Comparison of ENCODE assay signal across 9 cellular contexts in the genomic region with DNA sequence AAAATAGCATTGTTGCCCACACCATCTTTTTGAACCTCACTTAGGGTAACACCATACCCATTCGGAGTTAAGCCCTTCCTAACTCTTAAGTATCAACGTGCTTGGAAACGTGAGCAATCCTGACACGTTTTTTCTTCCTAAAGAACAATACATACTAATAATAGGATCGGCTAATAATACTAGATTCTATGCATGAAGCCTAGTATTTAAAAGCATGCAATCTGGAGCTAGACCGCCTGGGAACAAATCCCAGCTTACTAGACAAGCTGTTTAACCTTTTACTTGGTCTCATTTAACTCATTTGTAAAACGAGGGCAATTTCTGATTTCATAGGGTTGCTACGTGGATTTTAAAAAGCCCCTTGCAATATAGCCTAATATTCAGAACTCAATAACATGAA. TPM values are rescaled to one million over a fixed set of nuclear protein-coding genes. Genes with fewer than 3 reads are reported as not detected.
DNase-seq lines count a peak whose midpoint lies in the region; ATAC-seq, FAIRE-seq and TF ChIP-seq lines count a peak whose summit lies in the region.
"Had no signal": no experiment of that assay in that cellular context is flagged by ENCODE, and none has a peak within 500 bp of the region (broad histone marks: within the 10 kb centered on the region; RNA-seq: fewer than 3 reads in every experiment).

No MANE protein-coding gene starts in this region.

- CTCF ChIA-PET in activated CD8-positive, alpha-beta memory T cell treated with anti-CD3 and anti-CD28 coated beads, Interleukin-2, amount 10 ng/mL, durations not matched to agents 7 days and 5 days (lab: Charles Lee) = interaction anchor here (1.2 to 1.4 kb wide), 2 partner anchors 57 to 650 kb away, joined by 3 read pairs; no protein-coding TSS in a partner anchor

- intact Hi-C loops in esophagus muscularis mucosa (cut with DNase I) (loop anchor here (10.0 kb wide), 1 partner anchor 652 kb away; a partner anchor contains a TSS), pancreas (cut with DNase I) (no loop called here)

- peak overlapping the region; percentile 91 for H3K4me3 Mint-ChIP-seq in activated CD8-positive, alpha-beta memory T cell treated with anti-CD3 and anti-CD28 coated beads, Interleukin-2, amount 10 ng/mL, durations not matched to agents 7 days and 5 days

- H3K4me3 ChIP-seq in SJSA1 (peak overlapping the region; percentile 61), esophagus muscularis mucosa (peak overlapping the region; percentile 59 to 90 (median 74)), pancreas (peak overlapping the region; percentile 49 to 59 (median 56))

- H3K27me3 ChIP-seq in SJSA1 (replicated peaks) (no peaks in the 10 kb centered on the region), esophagus muscularis mucosa (no peaks in the 10 kb centered on the region), pancreas (no peaks in the 10 kb centered on the region)

- no peaks in the 10 kb centered on the region for H3K9me3 Mint-ChIP-seq in activated CD8-positive, alpha-beta memory T cell treated with anti-CD3 and anti-CD28 coated beads, Interleukin-2, amount 10 ng/mL, durations not matched to agents 7 days and 5 days (ENCODE audit: low read depth)

- H3K4me1 ChIP-seq in SJSA1 (replicated peaks) (peaks cover 28% of the 10 kb centered on the region), esophagus muscularis mucosa (peaks cover 22 to 56% (median 51%) of the 10 kb centered on the region in 4 donors), pancreas (peaks cover 3 to 11% (median 10%) of the 10 kb centered on the region in 3 donors)

- H3K36me3 ChIP-seq in SJSA1 = peaks cover 12% of the 10 kb centered on the region; the same call in 1 of the 2 replicates
- no peaks in the 10 kb centered on the region for H3K36me3 ChIP-seq in esophagus muscularis mucosa
- no peaks in the 10 kb centered on the region for H3K36me3 ChIP-seq in pancreas

- TF ChIP-seq EP300 in esophagus muscularis mucosa (IDR thresholded peaks at IDR 0.05) = no peak

- peaks cover 44% of the 10 kb centered on the region for H3K4me1 Mint-ChIP-seq in activated CD8-positive, alpha-beta memory T cell treated with anti-CD3 and anti-CD28 coated beads, Interleukin-2, amount 10 ng/mL, durations not matched to agents 7 days and 5 days

- H3K27me3 Mint-ChIP-seq in activated CD8-positive, alpha-beta memory T cell treated with anti-CD3 and anti-CD28 coated beads, Interleukin-2, amount 10 ng/mL, durations not matched to agents 7 days and 5 days = peaks cover 2% of the 10 kb centered on the region

- no peak for FAIRE-seq in pancreas (lab: Jason Lieb, UNC)
- FAIRE-seq: colon had no signal

- H3K36me3 Mint-ChIP-seq in activated CD8-positive, alpha-beta memory T cell treated with anti-CD3 and anti-CD28 coated beads, Interleukin-2, amount 10 ng/mL, durations not matched to agents 7 days and 5 days = peaks cover 23% of the 10 kb centered on the region

- no peak for ATAC-seq in activated CD8-positive, alpha-beta memory T cell treated with anti-CD3 and anti-CD28 coated beads, Interleukin-2, amount 10 ng/mL, durations not matched to agents 7 days and 5 days
- ATAC-seq in pancreas (peak in 2 of 4 donors; percentile 0), GM21786 (IDR thresholded peaks at IDR 0.05; ENCODE audit: unreplicated experiment) (no peak)

- H3K9me3 ChIP-seq in SJSA1 (replicated peaks) = no peaks in the 10 kb centered on the region
- no peaks in the 10 kb centered on the region for H3K9me3 ChIP-seq in esophagus muscularis mucosa
- H3K9me3 ChIP-seq in pancreas = no peaks in the 10 kb centered on the region

- H3K27ac Mint-ChIP-seq in activated CD8-positive, alpha-beta memory T cell treated with anti-CD3 and anti-CD28 coated beads, Interleukin-2, amount 10 ng/mL, durations not matched to agents 7 days and 5 days = peak overlapping the region; percentile 98

- TF ChIP-seq CTCF in esophagus muscularis mucosa (IDR thresholded peaks at IDR 0.05) (no peak), pancreas (IDR thresholded peaks at IDR 0.05) (no peak)

- H3K27ac ChIP-seq in SJSA1 = peak overlapping the region; percentile 97
- peak overlapping the region; percentile 90 to 94 (median 93) for H3K27ac ChIP-seq in esophagus muscularis mucosa (replicated peaks in 1 of 4)
- H3K27ac ChIP-seq in pancreas = peak overlapping the region; percentile 94 to 98 (median 96)

- no peak for TF ChIP-seq POLR2A in esophagus muscularis mucosa (IDR thresholded peaks at IDR 0.05; ENCODE audit: low read depth)

- WGBS in esophagus muscularis mucosa = under 1% methylated on average over 8 of the region's 8 CpGs
- 1 to 2% methylated on average over 8 of the region's 8 CpGs for WGBS in pancreas, 2 donors

- no peak for DNase-seq in activated CD8-positive, alpha-beta memory T cell treated with anti-CD3 and anti-CD28 coated beads, Interleukin-2, amount 10 ng/mL, durations not matched to agents 7 days and 5 days
- DNase-seq in activated CD8-positive, alpha-beta memory T cell treated with anti-CD3 and anti-CD28 coated beads, Interleukin-2, amount 50 U/mL, for 4 hours = no peak
- DNase-seq in SJSA1 (ENCODE audit: low read depth in 1 of 2, low spot score in 2 of 2) = no peak
- no peak for DNase-seq in esophagus muscularis mucosa (ENCODE audit: extremely low spot score)
- DNase-seq in pancreas = no peak
- no peak for DNase-seq in NCI-H526 treated with DMSO at 0.1 percent for 48 hours (lab: John Stamatoyannopoulos, UW)
- DNase-seq in SKM-1 (lab: John Stamatoyannopoulos, UW; ENCODE audit: unreplicated experiment) = no peak

RNA-seq across cellular contexts. Expression of a gene that starts 0.9 kb away (rescaled TPM):
- 10 to 100 TPM; 60.0 to 68.8 TPM for total RNA-seq in activated CD8-positive, alpha-beta memory T cell treated with anti-CD3 and anti-CD28 coated beads, Interleukin-2, amount 10 ng/mL, durations not matched to agents 7 days and 5 days
- total RNA-seq in SJSA1 (2014; rRNA removed; shearing (Covaris generic)) = 42.5 and 43.3 TPM in 2 replicates
- 10 to 100 TPM in 2 of 4 donors, 1 to 10 TPM in 2; 9.8 to 11.5 (median 10.1) TPM for total RNA-seq in esophagus muscularis mucosa
- 1 to 10 TPM; 1.5 to 4.4 (median 3.1) TPM for total RNA-seq in pancreas
- 1 to 10 TPM in 1 of 2 donors, under 1 TPM in 1; 0.68 to 1.7 TPM for polyA plus RNA-seq in pancreas
